Comparison of ENCODE assay signal across 32 cellular contexts in genomic region chr6:52103661-52104060, GRCh38. TPM values are rescaled to one million over a fixed set of nuclear protein-coding genes. Genes with fewer than 3 reads are reported as not detected.
"Had no signal": no experiment of that assay in that cellular context is flagged by ENCODE, and none has a peak within 500 bp of the region (broad histone marks: within the 10 kb centered on the region; RNA-seq: fewer than 3 reads in every experiment).

No MANE protein-coding gene starts in this region.

- H3K36me3 Mint-ChIP-seq: activated naive CD8-positive, alpha-beta T cell treated with anti-CD3 and anti-CD28 coated beads for 36 hours had no signal

- H3K36me3 ChIP-seq: brain microvascular endothelial cell, Peyer's patch, SJSA1 had no signal

- H3K27ac ChIP-seq: brain microvascular endothelial cell, Peyer's patch, SJSA1 had no signal

- H3K4me3 Mint-ChIP-seq: activated CD4-positive, alpha-beta T cell treated with anti-CD3 and anti-CD28 coated beads, Interleukin-2, amount 10 ng/mL, durations not matched to agents 24 days and 14 days; activated CD8-positive, alpha-beta T cell treated with anti-CD3 and anti-CD28 coated beads for 36 hours; activated naive CD8-positive, alpha-beta T cell treated with anti-CD3 and anti-CD28 coated beads for 36 hours; activated T-cell treated with anti-CD3 and anti-CD28 coated beads, Interleukin-2, amount 50 U/mL, for 72 hours; activated T-helper 17 cell treated with anti-CD3 and anti-CD28 coated beads, Interleukin-2, amount 50 U/mL, for 72 hours; T-helper 1 cell treated with Interleukin-12 subunit alpha and Interleukin-12 subunit beta and Interleukin-4 antibody, amounts not matched to agents 30 μg/mL and 1 μg/mL, for 36 hours; T-helper 2 cell treated with Interferon-gamma antibody and Interleukin-4, amounts not matched to agents 5 μg/mL and 100 μg/mL, for 36 hours had no signal

- H3K4me2 ChIP-seq: SK-N-SH had no signal

- DNase-seq: activated CD4-positive, alpha-beta T cell treated with anti-CD3 and anti-CD28 coated beads, Interleukin-2, amount 10 ng/mL, durations not matched to agents 24 days and 14 days; activated CD4-positive, alpha-beta T cell treated with anti-CD3 and anti-CD28 coated beads, Interleukin-2, amount 50 U/mL, for 4 hours; activated CD8-positive, alpha-beta T cell treated with anti-CD3 and anti-CD28 coated beads for 36 hours; activated effector memory CD4-positive, alpha-beta T cell treated with anti-CD3 and anti-CD28 coated beads, Interleukin-2, amount 50 U/mL, for 16 hours; activated naive CD4-positive, alpha-beta T cell; activated naive CD4-positive, alpha-beta T cell treated with anti-CD3 and anti-CD28 coated beads, Interleukin-2, amount 50 U/mL, for 16 hours; activated naive CD8-positive, alpha-beta T cell treated with anti-CD3 and anti-CD28 coated beads for 36 hours; activated T-cell treated with anti-CD3 and anti-CD28 coated beads, Interleukin-2, amount 50 U/mL, for 1 hour; activated T-cell treated with anti-CD3 and anti-CD28 coated beads, Interleukin-2, amount 50 U/mL, for 72 hours; amniotic stem cell; aorta; brain microvascular endothelial cell; NCI-H1092 treated with DMSO at 0.1 percent for 48 hours; NCI-H1417; NCI-H146; NCI-H187 treated with DMSO at 0.1 percent for 48 hours; NCI-H2081; NCI-H510A; NCI-H526; NCI-H748 treated with DMSO at 0.1 percent for 48 hours; NK-92 treated with Interleukin-12 subunit alpha and Interleukin-12 subunit beta, amount 100 ng/mL, for 24 hours; PC-3; Peyer's patch; RPMI8226; SHP77 treated with DMSO at 0.1 percent for 48 hours; SK-N-SH had no signal

- H3K9ac ChIP-seq: SK-N-SH had no signal

- H3K9me3 Mint-ChIP-seq: activated CD4-positive, alpha-beta T cell treated with anti-CD3 and anti-CD28 coated beads, Interleukin-2, amount 10 ng/mL, durations not matched to agents 24 days and 14 days; activated CD8-positive, alpha-beta T cell treated with anti-CD3 and anti-CD28 coated beads for 36 hours; activated naive CD8-positive, alpha-beta T cell treated with anti-CD3 and anti-CD28 coated beads for 36 hours; activated T-cell treated with anti-CD3 and anti-CD28 coated beads, Interleukin-2, amount 50 U/mL, for 72 hours; activated T-helper 17 cell treated with anti-CD3 and anti-CD28 coated beads, Interleukin-2, amount 50 U/mL, for 72 hours; T-helper 1 cell treated with Interleukin-12 subunit alpha and Interleukin-12 subunit beta and Interleukin-4 antibody, amounts not matched to agents 30 μg/mL and 1 μg/mL, for 36 hours; T-helper 2 cell treated with Interferon-gamma antibody and Interleukin-4, amounts not matched to agents 5 μg/mL and 100 μg/mL, for 36 hours had no signal

- H3K27ac Mint-ChIP-seq: activated CD4-positive, alpha-beta T cell treated with anti-CD3 and anti-CD28 coated beads, Interleukin-2, amount 10 ng/mL, durations not matched to agents 24 days and 14 days; activated CD8-positive, alpha-beta T cell treated with anti-CD3 and anti-CD28 coated beads for 36 hours; activated naive CD8-positive, alpha-beta T cell treated with anti-CD3 and anti-CD28 coated beads for 36 hours; activated T-cell treated with anti-CD3 and anti-CD28 coated beads, Interleukin-2, amount 50 U/mL, for 72 hours; activated T-helper 17 cell treated with anti-CD3 and anti-CD28 coated beads, Interleukin-2, amount 50 U/mL, for 72 hours; T-helper 1 cell treated with Interleukin-12 subunit alpha and Interleukin-12 subunit beta and Interleukin-4 antibody, amounts not matched to agents 30 μg/mL and 1 μg/mL, for 36 hours; T-helper 2 cell treated with Interferon-gamma antibody and Interleukin-4, amounts not matched to agents 5 μg/mL and 100 μg/mL, for 36 hours had no signal

- H3K4me3 ChIP-seq: K562, Peyer's patch, SJSA1 had no signal

- H3K9me3 ChIP-seq: Peyer's patch, SJSA1, SK-N-SH had no signal

- ATAC-seq: activated CD8-positive, alpha-beta T cell treated with anti-CD3 and anti-CD28 coated beads for 36 hours; activated T-cell treated with anti-CD3 and anti-CD28 coated beads, Interleukin-2, amount 50 U/mL, for 72 hours; activated T-helper 17 cell treated with anti-CD3 and anti-CD28 coated beads, Interleukin-2, amount 50 U/mL, for 72 hours; K562; PC-3 had no signal

- H3K4me1 ChIP-seq: Peyer's patch, SJSA1 had no signal

- H3K27me3 ChIP-seq: brain microvascular endothelial cell, Peyer's patch had no signal

- H3K4me1 Mint-ChIP-seq: activated CD4-positive, alpha-beta T cell treated with anti-CD3 and anti-CD28 coated beads, Interleukin-2, amount 10 ng/mL, durations not matched to agents 24 days and 14 days; activated T-helper 17 cell treated with anti-CD3 and anti-CD28 coated beads, Interleukin-2, amount 50 U/mL, for 72 hours had no signal

RNA-seq across cellular contexts. Expression of gene PKHD1, which starts 16.2 kb away (rescaled TPM):
- total RNA-seq: activated CD4-positive, alpha-beta T cell treated with anti-CD3 and anti-CD28 coated beads, Interleukin-2, amount 10 ng/mL, durations not matched to agents 24 days and 14 days; activated CD8-positive, alpha-beta memory T cell treated with anti-CD3 and anti-CD28 coated beads for 36 hours; activated CD8-positive, alpha-beta T cell treated with anti-CD3 and anti-CD28 coated beads for 36 hours; activated naive CD8-positive, alpha-beta T cell treated with anti-CD3 and anti-CD28 coated beads for 36 hours had no signal
- polyA plus RNA-seq: aorta, SK-N-SH had no signal
